In genomic region chr3:17507480-17507879, GRCh38 we compare ENCODE assay signal across 27 cellular contexts.
"Had no signal": no experiment of that assay in that cellular context is flagged by ENCODE, and none has a peak within 500 bp of the region (broad histone marks: within the 10 kb centered on the region; RNA-seq: fewer than 3 reads in every experiment).

No MANE protein-coding gene starts in this region.

- H3K9me3 Mint-ChIP-seq: dendritic cell treated with granulocyte-macrophage colony-stimulating factor and Interleukin-4, amounts not matched to agents 40 ng/mL and 50 ng/mL, for 4 days; effector memory CD8-positive, alpha-beta T cell; endodermal cell; mesothelial cell of epicardium; naive B cell had no signal

- ATAC-seq: effector memory CD8-positive, alpha-beta T cell; esophagus mucosa; gastrocnemius medialis; heart right ventricle; left cardiac atrium; left ventricle myocardium superior; mucosa of descending colon had no signal

- H3K27me3 Mint-ChIP-seq: dendritic cell treated with granulocyte-macrophage colony-stimulating factor and Interleukin-4, amounts not matched to agents 40 ng/mL and 50 ng/mL, for 4 days; effector memory CD8-positive, alpha-beta T cell; naive B cell had no signal

- H3K36me3 ChIP-seq: colonic mucosa, esophagus squamous epithelium, gastrocnemius medialis, left lung, lower lobe of right lung had no signal

- H3K4me3 ChIP-seq: colonic mucosa, esophagus squamous epithelium, gastrocnemius medialis, heart right ventricle, left lung, lower lobe of right lung, mucosa of descending colon had no signal

- H3K27ac ChIP-seq: colonic mucosa, epithelial cell of prostate, esophagus squamous epithelium, gastrocnemius medialis, heart right ventricle, left lung, lower lobe of right lung had no signal

- H3K27ac Mint-ChIP-seq: dendritic cell treated with granulocyte-macrophage colony-stimulating factor and Interleukin-4, amounts not matched to agents 40 ng/mL and 50 ng/mL, for 4 days; effector memory CD8-positive, alpha-beta T cell; endodermal cell; mesothelial cell of epicardium had no signal

- H3K9me3 ChIP-seq: colonic mucosa, esophagus squamous epithelium, gastrocnemius medialis, heart right ventricle, left lung, lower lobe of right lung, mucosa of descending colon had no signal

- H3K36me3 Mint-ChIP-seq: naive B cell had no signal

- H3K4me3 Mint-ChIP-seq: dendritic cell treated with granulocyte-macrophage colony-stimulating factor and Interleukin-4, amounts not matched to agents 40 ng/mL and 50 ng/mL, for 4 days; effector memory CD8-positive, alpha-beta T cell; endodermal cell; mesothelial cell of epicardium; naive B cell had no signal

- FAIRE-seq: endometrium had no signal

- H3K4me1 ChIP-seq: colonic mucosa, esophagus squamous epithelium, gastrocnemius medialis, heart right ventricle, left lung, lower lobe of right lung had no signal

- H3K27me3 ChIP-seq: colonic mucosa, esophagus squamous epithelium, gastrocnemius medialis, heart right ventricle, left lung had no signal

- DNase-seq: colonic mucosa; cortex of kidney; effector CD8-positive, alpha-beta T cell; effector memory CD8-positive, alpha-beta T cell; endodermal cell; erythroblast; esophagus squamous epithelium; foreskin fibroblast; foreskin melanocyte; gastrocnemius medialis; glutamatergic neuron; head of caudate nucleus; heart right ventricle; hippocampal formation; islet precursor cell; left cardiac atrium; left lung; left ventricle myocardium superior; lower lobe of right lung; mesenchymal stem cell; mucosa of descending colon; naive B cell had no signal
